ENCODE assay signal across 1 cellular context in the genomic region with DNA sequence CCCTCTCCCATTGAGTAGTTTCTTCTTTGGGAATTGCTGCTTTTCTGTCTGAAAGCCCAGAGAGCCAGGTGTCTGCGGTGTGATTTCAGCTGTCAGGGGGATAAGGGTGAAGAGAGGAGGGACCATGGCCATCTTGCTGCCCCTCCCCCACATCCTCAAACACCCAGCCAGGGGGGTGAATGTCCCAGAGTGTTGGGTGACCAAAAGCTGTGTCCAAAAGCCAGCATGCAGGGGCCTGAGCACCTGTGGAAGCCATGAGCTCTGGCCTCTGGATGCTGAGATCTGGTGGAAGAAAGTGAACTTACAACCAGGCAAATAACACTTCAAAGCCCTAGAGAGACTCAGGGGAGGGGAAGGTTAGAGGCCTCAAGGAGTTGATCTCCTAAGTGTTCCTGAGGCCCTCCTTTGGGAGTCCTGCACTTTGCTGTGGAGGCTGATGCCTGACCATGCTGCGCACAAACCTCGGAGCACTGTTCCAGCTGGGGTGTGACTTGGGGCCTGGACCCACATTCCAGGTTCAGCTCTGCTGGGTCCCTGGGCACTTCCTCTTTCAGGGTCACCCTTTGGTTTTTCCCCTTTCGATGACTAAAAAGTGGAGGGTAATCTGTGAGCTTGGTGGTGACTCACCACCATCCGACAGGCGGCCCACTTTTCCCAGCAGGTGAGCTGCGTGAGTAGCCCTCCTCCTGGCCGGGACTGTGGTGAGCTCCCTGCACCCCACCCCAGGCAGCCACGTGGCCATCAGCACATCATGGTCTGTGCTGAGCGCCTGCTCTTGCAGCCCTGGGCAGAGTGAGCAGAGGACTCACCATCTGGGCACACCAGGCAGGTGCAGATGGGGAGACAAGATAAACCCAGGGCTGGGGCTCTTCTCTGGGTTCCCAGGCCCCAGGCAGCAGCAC.
TF ChIP-seq lines count a peak whose summit lies in the region.

No MANE protein-coding gene starts in this region.

TF ChIP-seq in SK-N-SH, 30 proteins besides CTCF, POLR2A, EP300 and RAD21 (continued from another document):
- TF ChIP-seq REST (IDR thresholded peaks at IDR 0.05; ENCODE audit: low read depth, low read length), result no peak
- TF ChIP-seq GATA2 (CRISPR knock-in tag; IDR thresholded peaks at IDR 0.05), result peak; percentile 90
- peak; percentile 66; the same call in 1 of the 2 replicates for TF ChIP-seq FOXJ3 (CRISPR knock-in tag; IDR thresholded peaks at IDR 0.05)
- TF ChIP-seq, protein P1, sequence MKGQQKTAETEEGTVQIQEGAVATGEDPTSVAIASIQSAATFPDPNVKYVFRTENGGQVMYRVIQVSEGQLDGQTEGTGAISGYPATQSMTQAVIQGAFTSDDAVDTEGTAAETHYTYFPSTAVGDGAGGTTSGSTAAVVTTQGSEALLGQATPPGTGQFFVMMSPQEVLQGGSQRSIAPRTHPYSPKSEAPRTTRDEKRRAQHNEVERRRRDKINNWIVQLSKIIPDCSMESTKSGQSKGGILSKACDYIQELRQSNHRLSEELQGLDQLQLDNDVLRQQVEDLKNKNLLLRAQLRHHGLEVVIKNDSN (IDR thresholded peaks at IDR 0.05; ENCODE audit: borderline replicate concordance, low read depth), result peak; percentile 8; the same call in 1 of the 2 replicates
